12 cellular contexts compared by ENCODE assay signal in genomic region chr16:73043828-73044493, GRCh38. TPM values are rescaled to one million over a fixed set of nuclear protein-coding genes. Genes with fewer than 3 reads are reported as not detected.
A peak's percentile ranks its signal among the peaks of the same experiment; 100 is the strongest.
DNase-seq lines count a peak whose midpoint lies in the region; TF ChIP-seq lines count a peak whose summit lies in the region.
"Had no signal": no experiment of that assay in that cellular context is flagged by ENCODE, and none has a peak within 500 bp of the region (broad histone marks: within the 10 kb centered on the region; RNA-seq: fewer than 3 reads in every experiment).

No MANE protein-coding gene starts in this region.

- TF ChIP-seq CTCF in HFFc6 (IDR thresholded peaks at IDR 0.05) (no peak), choroid plexus epithelial cell (conservative IDR thresholded peaks at IDR 0.05; ENCODE audit: low read depth, low read length) (no peak), mesothelial cell of epicardium (IDR thresholded peaks at IDR 0.05; ENCODE audit: unreplicated experiment) (no peak), thyroid gland (IDR thresholded peaks at IDR 0.05) (no peak)

- H3K4me3 Mint-ChIP-seq in HFFc6, result peak overlapping the region; percentile 39
- H3K4me3 Mint-ChIP-seq in mesothelial cell of epicardium, result peak overlapping the region; percentile 11
- H3K4me3 Mint-ChIP-seq: activated naive CD8-positive, alpha-beta T cell treated with anti-CD3 and anti-CD28 coated beads, Interleukin-2, amount 50 U/mL, for 24 hours; endodermal cell had no signal

- no peaks in the 10 kb centered on the region for H3K27me3 Mint-ChIP-seq in HFFc6 (ENCODE audit: insufficient read depth)
- no peaks in the 10 kb centered on the region for H3K27me3 Mint-ChIP-seq in mesothelial cell of epicardium (ENCODE audit: low read depth)

- H3K27ac Mint-ChIP-seq in HFFc6 (peak overlapping the region; percentile 93), mesothelial cell of epicardium (peak overlapping the region; percentile 90)
- H3K27ac Mint-ChIP-seq: activated naive CD8-positive, alpha-beta T cell treated with anti-CD3 and anti-CD28 coated beads, Interleukin-2, amount 50 U/mL, for 24 hours; endodermal cell had no signal

- H3K4me1 ChIP-seq in thyroid gland, result peaks cover 65 to 86% of the 10 kb centered on the region in 2 donors

- no peaks in the 10 kb centered on the region for H3K36me3 ChIP-seq in thyroid gland

- H3K4me1 Mint-ChIP-seq in HFFc6 (ENCODE audit: low read depth) (peaks cover 62% of the 10 kb centered on the region), mesothelial cell of epicardium (peaks cover 89% of the 10 kb centered on the region)

- TF ChIP-seq POLR2A in thyroid gland (IDR thresholded peaks at IDR 0.05), result peak in 1 of 2 donors; percentile 2

- H3K36me3 Mint-ChIP-seq in HFFc6 (ENCODE audit: low read depth) (0 out of 2 replicates have a peak, but pooled peaks cover 6% of the 10 kb centered on the region), mesothelial cell of epicardium (no peaks in the 10 kb centered on the region)

- H3K27ac ChIP-seq in thyroid gland, result peak overlapping the region; percentile 98 to 99 (median 99)

- WGBS in thyroid gland, 2 donors, result 26 to 29% methylated on average over 7 of the region's 7 CpGs

- H3K9me3 Mint-ChIP-seq in HFFc6 (no peaks in the 10 kb centered on the region), mesothelial cell of epicardium (no peaks in the 10 kb centered on the region)
- H3K9me3 Mint-ChIP-seq: activated naive CD8-positive, alpha-beta T cell treated with anti-CD3 and anti-CD28 coated beads, Interleukin-2, amount 50 U/mL, for 24 hours; endodermal cell had no signal

- peak; percentile 54 for DNase-seq in HFFc6
- peak; percentile 61 for DNase-seq in choroid plexus epithelial cell (ENCODE audit: low read depth)
- DNase-seq in mesothelial cell of epicardium (ENCODE audit: low spot score in 2 of 2, unreplicated experiment in 2 of 2), result no peak
- DNase-seq in thyroid gland, result peak; percentile 64 to 65
- DNase-seq in stimulated activated CD4-positive, alpha-beta T cell treated with anti-CD3 and anti-CD28 coated beads, Interleukin-15, amount 100 ng/mL, for 24 hours, result no peak
- no peak for DNase-seq in NCI-H1436 (lab: John Stamatoyannopoulos, UW)
- no peak for DNase-seq in DMS153 treated with DMSO at 0.1 percent for 48 hours (lab: John Stamatoyannopoulos, UW; ENCODE audit: unreplicated experiment)
- DNase-seq: activated naive CD8-positive, alpha-beta T cell treated with anti-CD3 and anti-CD28 coated beads, Interleukin-2, amount 50 U/mL, for 24 hours; endodermal cell; NCI-H2081 treated with DMSO at 0.1 percent for 48 hours; stimulated activated CD4-positive, alpha-beta T cell treated with anti-CD3 and anti-CD28 coated beads, Interleukin-12 subunit alpha, Interleukin-12 subunit beta, amount 100 ng/mL, for 4 hours; T-helper 9 cell had no signal

- H3K4me3 ChIP-seq in choroid plexus epithelial cell (ENCODE audit: low read depth, low read length) (no peak overlapping the region), thyroid gland (replicated peaks in 1 of 3) (no peak overlapping the region)

- H3K9me3 ChIP-seq in thyroid gland, result no peaks in the 10 kb centered on the region

- intact Hi-C loops in thyroid gland (cut with DNase I), result no loop called here

- no peaks in the 10 kb centered on the region for H3K27me3 ChIP-seq in thyroid gland

RNA-seq across cellular contexts. Expression of gene ZFHX3, which starts 4.0 kb away (rescaled TPM):
- total RNA-seq in HFFc6 (2021; fragmentation: NEBNext Ultra II Directional; extraction: Animal tissue kit (Norgen Biotek cat#: 25700)), result 10 to 100 TPM; 14.5 to 25.8 (median 15.8) TPM
- total RNA-seq in mesothelial cell of epicardium (63.8 to 68.1 TPM (median 67.1 TPM) in 3 replicates), thyroid gland (10 to 100 TPM; 27.4 to 92.9 (median 45.5) TPM)

Comparison
In these comparisons a context has a peak if more than half of its experiments do, and no peak if none do; other contexts are left out.
1. DNase-seq: peak in HFFc6 (single experiment), choroid plexus epithelial cell (single experiment) and thyroid gland (2 of 2); none in mesothelial cell of epicardium (0 of 2), stimulated activated CD4-positive, alpha-beta T cell treated with anti-CD3 and anti-CD28 coated beads, Interleukin-15, amount 100 ng/mL, for 24 hours (single experiment), NCI-H1436 (single experiment) and DMS153 treated with DMSO at 0.1 percent for 48 hours (single experiment).